In genomic region chr12:29149691-29150382, GRCh38 we compare ENCODE assay signal across 8 cellular contexts. TPM values are rescaled to one million over a fixed set of nuclear protein-coding genes. Genes with fewer than 3 reads are reported as not detected.
DNase-seq lines count a peak whose midpoint lies in the region; ATAC-seq and TF ChIP-seq lines count a peak whose summit lies in the region.

No MANE protein-coding gene starts in this region.

- intact Hi-C loops in PC-9 (cut with micrococcal nuclease; ENCODE audit: unreplicated experiment), result loop anchor here (2.0 to 5.0 kb wide), 2 partner anchors 93 to 232 kb away; partner anchors contain the start of gene ERGIC2
- intact Hi-C loops in aorta (cut with DNase I), result no loop called here

- DNase-seq in stimulated activated CD4-positive, alpha-beta T cell treated with anti-CD3 and anti-CD28 coated beads, Interleukin-4, amount 100 ng/mL, for 1 hour, result peak; percentile 13
- DNase-seq in stimulated activated CD4-positive, alpha-beta T cell treated with anti-CD3 and anti-CD28 coated beads, Interleukin-1b, Interleukin-23, amount 100 ng/mL, for 48 hours, result no peak
- DNase-seq in PC-9, result peak; percentile 21 to 54
- peak in 1 of 2 experiments; percentile 40 for DNase-seq in mesothelial cell of epicardium (ENCODE audit: low spot score in 2 of 2, unreplicated experiment in 2 of 2)
- peak; percentile 44 to 78 for DNase-seq in aorta
- no peak for DNase-seq in NOMO-1 treated with dmso at 0.1 percent for 144 hours (lab: John Stamatoyannopoulos, UW; ENCODE audit: unreplicated experiment)

- ATAC-seq in aorta (ENCODE audit: low FRiP score) (peak; percentile 24), HG03039 (IDR thresholded peaks at IDR 0.05; ENCODE audit: unreplicated experiment) (no peak)

- H3K9me3 ChIP-seq in PC-9 (ENCODE audit: insufficient read depth, low read depth), result no peaks in the 10 kb centered on the region
- H3K9me3 ChIP-seq in duodenal mucosa (ENCODE audit: control insufficient read depth in 1 of 2, low read length in 2 of 2), result no peaks in the 10 kb centered on the region
- no peaks in the 10 kb centered on the region for H3K9me3 ChIP-seq in aorta (ENCODE audit: control insufficient read depth, low read length)

- H3K4me1 ChIP-seq in PC-9 (replicated peaks; ENCODE audit: insufficient read depth) (peaks cover 14% of the 10 kb centered on the region), duodenal mucosa (ENCODE audit: control insufficient read depth in 1 of 2, insufficient read depth in 2 of 2, low read length in 2 of 2) (peaks cover 23 to 37% of the 10 kb centered on the region in 2 donors), aorta (ENCODE audit: control insufficient read depth in 1 of 2, insufficient read depth in 2 of 2, low read length in 2 of 2) (no peaks in the 10 kb centered on the region)

- H3K27ac ChIP-seq in PC-9 (peak overlapping the region; percentile 58), duodenal mucosa (ENCODE audit: low read depth, low read length) (peak overlapping the region; percentile 78), aorta (ENCODE audit: low read depth in 1 of 2, low read length in 2 of 2) (no peak overlapping the region)

- H3K27ac Mint-ChIP-seq in mesothelial cell of epicardium, result no peak overlapping the region

- H3K4me1 Mint-ChIP-seq in mesothelial cell of epicardium, result peaks cover 14% of the 10 kb centered on the region

- H3K36me3 ChIP-seq in PC-9 (ENCODE audit: low read depth), result no peaks in the 10 kb centered on the region
- no peaks in the 10 kb centered on the region for H3K36me3 ChIP-seq in duodenal mucosa (ENCODE audit: control insufficient read depth in 1 of 2, insufficient read depth in 2 of 2, low read length in 2 of 2)
- H3K36me3 ChIP-seq in aorta (ENCODE audit: control insufficient read depth in 1 of 2, insufficient read depth in 2 of 2, low read length in 1 of 2), result no peaks in the 10 kb centered on the region

- no peak for TF ChIP-seq CTCF in PC-9 (conservative IDR thresholded peaks at IDR 0.05)
- TF ChIP-seq CTCF in mesothelial cell of epicardium (IDR thresholded peaks at IDR 0.05; ENCODE audit: unreplicated experiment), result no peak

- H3K4me3 ChIP-seq in PC-9 (peak overlapping the region; percentile 72), duodenal mucosa (ENCODE audit: low read depth in 1 of 2, low read length in 2 of 2) (peak overlapping the region; percentile 83 to 89), aorta (ENCODE audit: low read length in 2 of 2) (no peak overlapping the region)

- WGBS in aorta, 2 donors, result 29 to 37% methylated on average over 31 to 38 of the region's 38 CpGs

- H3K9ac ChIP-seq in duodenal mucosa (ENCODE audit: low read depth in 1 of 2, low read length in 2 of 2), result peak overlapping the region; percentile 83 to 91

- CTCF ChIA-PET in PC-9 (lab: Charles Lee), result no interaction called here

- no peaks in the 10 kb centered on the region for H3F3A ChIP-seq in PC-9 (ENCODE audit: insufficient read depth, low read depth)

- peak overlapping the region; percentile 88 for H2AFZ ChIP-seq in PC-9

- H3K9me3 Mint-ChIP-seq in mesothelial cell of epicardium, result peaks cover 18% of the 10 kb centered on the region

- H3K36me3 Mint-ChIP-seq in mesothelial cell of epicardium, result no peaks in the 10 kb centered on the region

- peak overlapping the region; percentile 86 for H3K4me3 Mint-ChIP-seq in mesothelial cell of epicardium

- no peaks in the 10 kb centered on the region for H3K27me3 ChIP-seq in PC-9 (ENCODE audit: insufficient read depth, low read depth)
- H3K27me3 ChIP-seq in duodenal mucosa (ENCODE audit: control insufficient read depth in 1 of 2, insufficient read depth in 2 of 2, low read length in 2 of 2), result no peaks in the 10 kb centered on the region
- no peaks in the 10 kb centered on the region for H3K27me3 ChIP-seq in aorta (ENCODE audit: control insufficient read depth in 1 of 2, insufficient read depth in 2 of 2, low read length in 1 of 2)

- no peaks in the 10 kb centered on the region for H4K20me1 ChIP-seq in PC-9 (ENCODE audit: insufficient read depth)

- H3K27me3 Mint-ChIP-seq in mesothelial cell of epicardium (ENCODE audit: low read depth), result peaks cover 20% of the 10 kb centered on the region

- no peaks in the 10 kb centered on the region for H3K79me2 ChIP-seq in PC-9 (ENCODE audit: low read depth)

- H3K9me2 ChIP-seq in PC-9 (ENCODE audit: insufficient read depth), result no peaks in the 10 kb centered on the region

- peak overlapping the region; percentile 82 for H3K4me2 ChIP-seq in PC-9

- POLR2A ChIA-PET in PC-9 (lab: Charles Lee; ENCODE audit: unreplicated experiment), result interaction anchor here (0.6 to 0.7 kb wide), 2 partner anchors 160 to 187 kb away, joined by 3 to 4 read pairs; no protein-coding TSS in a partner anchor

- BruUV-seq in PC-9 (replicated peaks; lab: Mats Ljungman, UMichigan), result TSS peak; percentile 55

RNA-seq across cellular contexts. Expression of gene FAR2, which starts 0.8 kb away (rescaled TPM):
- total RNA-seq in PC-9 (2021) (11.0 and 12.3 TPM in 2 replicates), mesothelial cell of epicardium (7.0 to 7.4 TPM (median 7.2 TPM) in 3 replicates), aorta (10 to 100 TPM; 11.5 to 12.2 TPM)
- 1 to 10 TPM; 1.9 to 8.3 TPM for polyA plus RNA-seq in aorta

Comparison
In these comparisons a context has a peak if more than half of its experiments do, and no peak if none do; other contexts are left out.
1. DNase-seq: peak in stimulated activated CD4-positive, alpha-beta T cell treated with anti-CD3 and anti-CD28 coated beads, Interleukin-4, amount 100 ng/mL, for 1 hour (single experiment), PC-9 (2 of 2) and aorta (2 of 2); none in stimulated activated CD4-positive, alpha-beta T cell treated with anti-CD3 and anti-CD28 coated beads, Interleukin-1b, Interleukin-23, amount 100 ng/mL, for 48 hours (single experiment) and NOMO-1 treated with dmso at 0.1 percent for 144 hours (single experiment).
2. H3K27ac ChIP-seq: peak in PC-9 (single experiment) and duodenal mucosa (single experiment); none in aorta (0 of 2).
3. H3K4me3 ChIP-seq: peak in PC-9 (single experiment) and duodenal mucosa (2 of 2); none in aorta (0 of 2).